1 cellular context compared by ENCODE assay signal in the genomic region with DNA sequence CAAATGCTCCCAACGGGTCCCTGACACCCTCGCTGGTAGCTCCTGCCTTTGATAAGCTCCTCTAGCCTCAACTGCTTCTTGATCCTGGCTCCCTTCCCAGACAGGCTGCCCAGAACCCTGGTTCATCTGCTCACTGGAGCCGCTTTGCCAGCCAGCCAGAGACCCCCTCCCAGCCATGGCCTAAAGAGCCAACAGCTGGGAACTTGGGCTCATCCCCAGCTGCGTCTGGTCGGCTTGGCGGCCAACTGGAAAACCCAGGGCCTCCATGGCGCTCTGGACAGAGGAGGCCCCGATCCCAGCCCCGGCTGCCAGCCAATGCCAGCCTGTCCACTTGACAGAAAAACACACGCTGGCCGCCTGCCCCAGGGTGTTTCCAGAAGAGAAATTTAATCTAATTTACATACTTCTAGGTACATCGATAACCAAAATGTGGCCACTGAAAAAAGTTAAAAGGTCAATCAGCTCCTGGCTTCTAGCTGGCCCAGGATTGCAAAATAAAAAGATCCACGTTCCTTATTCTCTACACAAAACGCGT.
TF ChIP-seq lines count a peak whose summit lies in the region.

No MANE protein-coding gene starts in this region.

TF ChIP-seq in HepG2, 621 proteins besides CTCF, POLR2A, EP300 and RAD21:
- TF ChIP-seq ZNF570 (CRISPR knock-in tag; IDR thresholded peaks at IDR 0.05; ENCODE audit: borderline replicate concordance) (no peak), RBM22 (optimal IDR thresholded peaks at IDR 0.05; ENCODE audit: low read length) (peak; percentile 77), ZNF589 (CRISPR knock-in tag; conservative IDR thresholded peaks at IDR 0.05) (no peak), MAFF (IDR thresholded peaks at IDR 0.05; ENCODE audit: low read depth, low read length) (no peak), NFE2L2 (IDR thresholded peaks at IDR 0.05; ENCODE audit: low read length) (no peak), ZNF550 (CRISPR knock-in tag; IDR thresholded peaks at IDR 0.05; ENCODE audit: borderline replicate concordance) (no peak)
